ENCODE assay signal across 28 cellular contexts in genomic region chr12:51797301-51797700, GRCh38.
"Had no signal": no experiment of that assay in that cellular context is flagged by ENCODE, and none has a peak within 500 bp of the region (broad histone marks: within the 10 kb centered on the region; RNA-seq: fewer than 3 reads in every experiment).

No MANE protein-coding gene starts in this region.

- ATAC-seq: activated CD4-positive, CD25-positive, alpha-beta regulatory T cell treated with anti-CD3 and anti-CD28 coated beads, Interleukin-2, amount 50 U/mL, for 24 hours; activated CD8-positive, alpha-beta T cell treated with anti-CD3 and anti-CD28 coated beads for 36 hours; activated T-cell treated with anti-CD3 and anti-CD28 coated beads, Interleukin-2, amount 50 U/mL, for 4 hours; activated T-helper 17 cell treated with anti-CD3 and anti-CD28 coated beads, Interleukin-2, amount 50 U/mL, for 72 hours; body of pancreas; T-helper 17 cell had no signal

- FAIRE-seq: frontal cortex had no signal

- H3K4me3 ChIP-seq: body of pancreas, cardiac muscle cell, coronary artery, dorsolateral prefrontal cortex, esophagus squamous epithelium had no signal

- H3K36me3 ChIP-seq: cardiac muscle cell, esophagus squamous epithelium had no signal

- H3K27me3 ChIP-seq: body of pancreas, cardiac muscle cell, dorsolateral prefrontal cortex, esophagus squamous epithelium had no signal

- H3K4me1 ChIP-seq: body of pancreas, esophagus squamous epithelium had no signal

- H3K9me3 ChIP-seq: body of pancreas, esophagus squamous epithelium had no signal

- DNase-seq: activated B cell treated with CpG ODN at 0.5 μM for 24 hours; activated CD4-positive, alpha-beta T cell treated with anti-CD3 and anti-CD28 coated beads for 48 hours; activated CD4-positive, alpha-beta T cell treated with anti-CD3 and anti-CD28 coated beads, Interleukin-2, amount 50 U/mL, for 1 hour; activated CD4-positive, alpha-beta T cell treated with anti-CD3 and anti-CD28 coated beads, Interleukin-2, amount 50 U/mL, for 48 hours; activated CD8-positive, alpha-beta memory T cell treated with anti-CD3 and anti-CD28 coated beads for 24 hours; activated CD8-positive, alpha-beta T cell treated with anti-CD3 and anti-CD28 coated beads for 36 hours; activated effector memory CD4-positive, alpha-beta T cell treated with Interleukin-2 at 50 U/mL for 16 hours; activated gamma-delta T cell treated with Interleukin-2 at 50 U/mL for 16 hours; activated naive CD4-positive, alpha-beta T cell treated with anti-CD3 and anti-CD28 coated beads, Interleukin-2, amount 50 U/mL, for 16 hours; activated naive CD4-positive, alpha-beta T cell treated with Interleukin-2 at 50 U/mL for 16 hours; activated T-cell treated with anti-CD3 and anti-CD28 coated beads, Interleukin-2, amount 50 U/mL, for 4 hours; aorta; body of pancreas; central memory CD4-positive, alpha-beta T cell; cerebellar nuclear complex; dorsolateral prefrontal cortex; effector memory CD4-positive, alpha-beta T cell; endodermal cell; esophagus squamous epithelium; T-helper 1 cell; T-helper 17 cell; T1000; WERI-Rb-1 had no signal

- H3K27ac ChIP-seq: body of pancreas, cardiac muscle cell, coronary artery, dorsolateral prefrontal cortex, esophagus squamous epithelium, WERI-Rb-1 had no signal
